13 cellular contexts compared by ENCODE assay signal in genomic region chr9:79302002-79302401, GRCh38.
DNase-seq lines count a peak whose midpoint lies in the region; ATAC-seq, FAIRE-seq and TF ChIP-seq lines count a peak whose summit lies in the region.
"Had no signal": no experiment of that assay in that cellular context is flagged by ENCODE, and none has a peak within 500 bp of the region (broad histone marks: within the 10 kb centered on the region; RNA-seq: fewer than 3 reads in every experiment).

No MANE protein-coding gene starts in this region.

- H2AK5ac ChIP-seq in H1 (ENCODE audit: low read depth, low read length): no peak overlapping the region

- CTCF ChIA-PET in H1 (lab: Charles Lee; ENCODE audit: partially characterized antibody): interaction anchor here (0.7 to 2.1 kb wide), 4 partner anchors 11 to 341 kb away, joined by 3 to 6 read pairs (median 4); no protein-coding TSS in a partner anchor

- POLR2A ChIA-PET in H1 (lab: Charles Lee; ENCODE audit: partially characterized antibody): no interaction called here

- H3K9me3 ChIP-seq in H1 (ENCODE audit: insufficient read depth in 2 of 2, low read depth in 1 of 2, low read length in 1 of 2): no peaks in the 10 kb centered on the region
- H3K9me3 ChIP-seq: A549 had no signal

- H2BK20ac ChIP-seq in H1 (ENCODE audit: low read length): peak overlapping the region; percentile 11; the same call in 1 of the 2 replicates

- FAIRE-seq in H1 (lab: Jason Lieb, UNC): no peak
- FAIRE-seq: A549, D721Med had no signal

- TF ChIP-seq RAD21 in H1 (IDR thresholded peaks at IDR 0.05 in 1 of 2, conservative IDR thresholded peaks at IDR 0.05 in 1 of 2; ENCODE audit: low read depth in 2 of 2, low read length in 2 of 2): no peak

- H2BK5ac ChIP-seq in H1 (ENCODE audit: low read depth, low read length): no peak overlapping the region; the same call in 1 of the 2 replicates

- H3K4me2 ChIP-seq in H1 (ENCODE audit: insufficient read depth in 1 of 2, low read depth in 2 of 2, low read length in 2 of 2): no peak overlapping the region; a peak in 2 of 4 replicates
- H3K4me2 ChIP-seq: A549 had no signal

- no peak for TF ChIP-seq POLR2A in H1 (IDR thresholded peaks at IDR 0.05; ENCODE audit: control extremely low read depth in 1 of 2, low read depth in 2 of 2, low read length in 2 of 2)

- H3K79me2 ChIP-seq in H1 (ENCODE audit: control insufficient read depth in 1 of 2, insufficient read depth in 2 of 2, low read length in 2 of 2): no peaks in the 10 kb centered on the region

- peak; percentile 29 for DNase-seq in AG10803 (ENCODE audit: low read depth)
- peak; percentile 3 for DNase-seq in G401 (ENCODE audit: low spot score)
- DNase-seq in H1 (ENCODE audit: low read depth in 1 of 2, low spot score in 2 of 2): no peak
- DNase-seq in retina: peak; percentile 63
- no peak for DNase-seq in Right ventricle myocardium inferior (ENCODE audit: missing footprints)
- no peak for DNase-seq in H4 (ENCODE audit: low spot score)
- DNase-seq: CD8-positive, alpha-beta T cell; COR-L47; DMS153; H7 had no signal

- no peaks in the 10 kb centered on the region for H3K36me3 ChIP-seq in H1 (ENCODE audit: control insufficient read depth in 2 of 4, insufficient read depth in 4 of 4, low read length in 3 of 4)

- in situ Hi-C loops in G401 (cut with HindIII; ENCODE audit: low sequenced_read_pairs): no loop called here

- no peaks in the 10 kb centered on the region for H3K27me3 ChIP-seq in H1 (replicated peaks in 1 of 4; ENCODE audit: control insufficient read depth in 3 of 4, extremely low read depth in 1 of 4, insufficient read depth in 3 of 4, low read length in 3 of 4)

- no peak overlapping the region for H3K27ac ChIP-seq in H1 (ENCODE audit: low read depth, low read length)
- H3K27ac ChIP-seq: A549 had no signal

- ATAC-seq in Right ventricle myocardium inferior (no peak), HG03442 (IDR thresholded peaks at IDR 0.05; ENCODE audit: unreplicated experiment) (no peak)
- ATAC-seq: A549; CD8-positive, alpha-beta T cell had no signal

- no peak overlapping the region for H4K8ac ChIP-seq in H1 (ENCODE audit: extremely low read depth, insufficient read depth, low read length)

- H3K4me3 ChIP-seq in AG10803 (ENCODE audit: low read length) (no peak overlapping the region), H1 (ENCODE audit: extremely low read depth in 1 of 4, insufficient read depth in 2 of 4, low read depth in 3 of 4, low read length in 4 of 4) (no peak overlapping the region)
- H3K4me3 ChIP-seq: A549 had no signal

- H3K23me2 ChIP-seq in H1 (ENCODE audit: low read depth, low read length): no peaks in the 10 kb centered on the region

- H3K9ac ChIP-seq in H1 (replicated peaks in 1 of 4; ENCODE audit: extremely low read depth in 1 of 4, low read depth in 3 of 4, low read length in 3 of 4): no peak overlapping the region

- no peak overlapping the region for H3K18ac ChIP-seq in H1 (ENCODE audit: extremely low read depth, low read length)

- no peak overlapping the region for H3K14ac ChIP-seq in H1 (ENCODE audit: insufficient read length)

- no peak overlapping the region for H4K91ac ChIP-seq in H1 (replicated peaks; ENCODE audit: insufficient read length, low read length)

- H2BK15ac ChIP-seq in H1 (ENCODE audit: low read length): no peak overlapping the region

- H3K4me1 ChIP-seq in H1 (replicated peaks in 1 of 4; ENCODE audit: control insufficient read depth in 3 of 4, insufficient read depth in 4 of 4, low read length in 3 of 4): peaks cover 2 to 12% (median 7%) of the 10 kb centered on the region in 4 experiments; a peak in 5 of 7 replicates
- H3K4me1 ChIP-seq: A549 had no signal

- TF ChIP-seq CTCF in AG10803 (conservative IDR thresholded peaks at IDR 0.05; ENCODE audit: low read length) (no peak), H1 (IDR thresholded peaks at IDR 0.05; ENCODE audit: control extremely low read depth in 1 of 3, insufficient read depth in 1 of 3, low read depth in 1 of 3, low read length in 3 of 3) (no peak)

- intact Hi-C loops in Right ventricle myocardium inferior (cut with DNase I): no loop called here

- peak overlapping the region; percentile 47 for H2BK120ac ChIP-seq in H1 (replicated peaks; ENCODE audit: low read depth, low read length)

- peak overlapping the region; percentile 78; the same call in 1 of the 2 replicates for H2BK12ac ChIP-seq in H1 (ENCODE audit: low read depth, low read length)

- no peaks in the 10 kb centered on the region for H4K20me1 ChIP-seq in H1 (replicated peaks in 1 of 2; ENCODE audit: control insufficient read depth in 1 of 2, insufficient read depth in 2 of 2, low read length in 2 of 2)

- H4K5ac ChIP-seq in H1 (ENCODE audit: insufficient read length, low read depth, low read length): no peak overlapping the region

- H3K4ac ChIP-seq in H1 (replicated peaks; ENCODE audit: insufficient read length, low read depth, low read length): no peak overlapping the region

- H3K56ac ChIP-seq in H1 (replicated peaks; ENCODE audit: insufficient read length, low read depth, low read length): no peak overlapping the region

- WGBS in H1 (ENCODE audit: extremely low coverage in 1 of 2, insufficient coverage in 1 of 2, insufficient read length in 1 of 2, insufficient replicate concordance in 2 of 2, low coverage in 1 of 2, low lambda C conversion rate in 2 of 2, missing lambda C conversion rate in 1 of 2), 2 experiments: 71% methylated on average over 4 of the region's 4 CpGs; no CpG with 5 or more reads in 1 of the 2 experiments

- H3K23ac ChIP-seq in H1 (ENCODE audit: insufficient read length): no peak overlapping the region

- H3K79me1 ChIP-seq in H1 (ENCODE audit: low read depth, low read length): no peaks in the 10 kb centered on the region

- H2AFZ ChIP-seq in H1 (ENCODE audit: low read length): peak overlapping the region; percentile 37; the same call in 1 of the 2 replicates

- no peak for TF ChIP-seq EP300 in H1 (IDR thresholded peaks at IDR 0.05; ENCODE audit: borderline replicate concordance in 1 of 2, low read depth in 2 of 2, low read length in 2 of 2)

TF ChIP-seq in H1, 55 proteins besides CTCF, POLR2A, EP300 and RAD21:
- TF ChIP-seq KDM1A (IDR thresholded peaks at IDR 0.05; ENCODE audit: borderline replicate concordance, low read length): no peak

Comparison
In these comparisons a context has a peak if more than half of its experiments do, and no peak if none do; other contexts are left out.
1. DNase-seq: peak in AG10803 (single experiment), G401 (single experiment) and retina (single experiment); none in H1 (0 of 2), Right ventricle myocardium inferior (single experiment) and H4 (single experiment).